ENCODE assay signal across 20 cellular contexts in genomic region chr7:23894891-23895569, GRCh38.
DNase-seq lines count a peak whose midpoint lies in the region; ATAC-seq and TF ChIP-seq lines count a peak whose summit lies in the region.
"Had no signal": no experiment of that assay in that cellular context is flagged by ENCODE, and none has a peak within 500 bp of the region (broad histone marks: within the 10 kb centered on the region; RNA-seq: fewer than 3 reads in every experiment).

No MANE protein-coding gene starts in this region.

- no peaks in the 10 kb centered on the region for H4K20me1 ChIP-seq in KMS-11 (ENCODE audit: insufficient read depth)

- no peaks in the 10 kb centered on the region for H3K27me3 ChIP-seq in KMS-11 (ENCODE audit: insufficient read depth, low read depth)
- no peaks in the 10 kb centered on the region for H3K27me3 ChIP-seq in WERI-Rb-1 (ENCODE audit: insufficient read depth, low read depth, severe bottlenecking)
- H3K27me3 ChIP-seq: adrenal gland, SJCRH30 had no signal

- H3K27me3 Mint-ChIP-seq in activated CD4-positive, alpha-beta T cell treated with anti-CD3 and anti-CD28 coated beads for 36 hours, result peaks cover 17% of the 10 kb centered on the region
- H3K27me3 Mint-ChIP-seq in activated T-helper 17 cell treated with anti-CD3 and anti-CD28 coated beads, Interleukin-2, amount 50 U/mL, for 72 hours, result peaks cover 5% of the 10 kb centered on the region
- H3K27me3 Mint-ChIP-seq in osteocyte (ENCODE audit: unreplicated experiment), result no peaks in the 10 kb centered on the region
- H3K27me3 Mint-ChIP-seq in glutamatergic neuron (ENCODE audit: unreplicated experiment), result no peaks in the 10 kb centered on the region
- H3K27me3 Mint-ChIP-seq: type B pancreatic cell had no signal

- H3K36me3 ChIP-seq in KMS-11 (ENCODE audit: insufficient read depth), result no peaks in the 10 kb centered on the region
- H3K36me3 ChIP-seq in WERI-Rb-1, result no peaks in the 10 kb centered on the region
- H3K36me3 ChIP-seq: adrenal gland, SJCRH30 had no signal

- H3K4me1 Mint-ChIP-seq in activated CD4-positive, alpha-beta T cell treated with anti-CD3 and anti-CD28 coated beads for 36 hours, result peaks cover 30% of the 10 kb centered on the region
- H3K4me1 Mint-ChIP-seq in activated T-helper 17 cell treated with anti-CD3 and anti-CD28 coated beads, Interleukin-2, amount 50 U/mL, for 72 hours, result peaks cover 24% of the 10 kb centered on the region
- peaks cover 38% of the 10 kb centered on the region for H3K4me1 Mint-ChIP-seq in osteocyte (ENCODE audit: unreplicated experiment)
- peaks cover 9% of the 10 kb centered on the region for H3K4me1 Mint-ChIP-seq in glutamatergic neuron (ENCODE audit: low read depth, unreplicated experiment)

- CTCF ChIA-PET in activated CD4-positive, alpha-beta T cell treated with anti-CD3 and anti-CD28 coated beads for 36 hours (lab: Charles Lee), result interaction anchor here (0.5 kb wide), 1 partner anchor 978 kb away, joined by 3 read pairs; no protein-coding TSS in a partner anchor

- peaks cover 38% of the 10 kb centered on the region for H3K4me1 ChIP-seq in KMS-11 (ENCODE audit: low read depth, poor library complexity, severe bottlenecking)
- H3K4me1 ChIP-seq: adrenal gland, SJCRH30 had no signal

- no peaks in the 10 kb centered on the region for H3K9me3 Mint-ChIP-seq in activated CD4-positive, alpha-beta T cell treated with anti-CD3 and anti-CD28 coated beads for 36 hours (ENCODE audit: low read depth)
- H3K9me3 Mint-ChIP-seq in activated T-helper 17 cell treated with anti-CD3 and anti-CD28 coated beads, Interleukin-2, amount 50 U/mL, for 72 hours, result peaks cover 3% of the 10 kb centered on the region
- H3K9me3 Mint-ChIP-seq in osteocyte (ENCODE audit: unreplicated experiment), result no peaks in the 10 kb centered on the region
- no peaks in the 10 kb centered on the region for H3K9me3 Mint-ChIP-seq in glutamatergic neuron (ENCODE audit: unreplicated experiment)
- H3K9me3 Mint-ChIP-seq: dendritic cell treated with granulocyte-macrophage colony-stimulating factor and Interleukin-4, amounts not matched to agents 40 ng/mL and 50 ng/mL, for 4 days; type B pancreatic cell had no signal

- peak; percentile 27 for DNase-seq in activated CD4-positive, alpha-beta T cell treated with anti-CD3 and anti-CD28 coated beads for 36 hours
- no peak for DNase-seq in activated CD4-positive, alpha-beta T cell treated with anti-CD3 and anti-CD28 coated beads for 1 hour
- no peak for DNase-seq in osteocyte (ENCODE audit: extremely low spot score, unreplicated experiment)
- DNase-seq in WERI-Rb-1, result no peak
- no peak for DNase-seq in glutamatergic neuron
- DNase-seq: 8988T, activated B cell treated with CpG ODN at 0.5 μM for 24 hours, adrenal gland, C1 segment of cervical spinal cord, NCI-H1436 treated with DMSO at 0.1 percent for 48 hours, NCI-H526 treated with DMSO at 0.1 percent for 48 hours, occipital lobe, right cardiac atrium had no signal

- H3K9me3 ChIP-seq in WERI-Rb-1 (ENCODE audit: severe bottlenecking), result no peaks in the 10 kb centered on the region
- H3K9me3 ChIP-seq: adrenal gland had no signal

- H3K27ac ChIP-seq in KMS-11 (peak overlapping the region; percentile 39), WERI-Rb-1 (no peak overlapping the region)
- H3K27ac ChIP-seq: adrenal gland, SJCRH30 had no signal

- no peaks in the 10 kb centered on the region for H3K36me3 Mint-ChIP-seq in activated CD4-positive, alpha-beta T cell treated with anti-CD3 and anti-CD28 coated beads for 36 hours (ENCODE audit: low read depth)
- no peaks in the 10 kb centered on the region for H3K36me3 Mint-ChIP-seq in activated T-helper 17 cell treated with anti-CD3 and anti-CD28 coated beads, Interleukin-2, amount 50 U/mL, for 72 hours (ENCODE audit: low read depth)
- H3K36me3 Mint-ChIP-seq in osteocyte (ENCODE audit: unreplicated experiment), result no peaks in the 10 kb centered on the region
- H3K36me3 Mint-ChIP-seq in glutamatergic neuron (ENCODE audit: unreplicated experiment), result no peaks in the 10 kb centered on the region
- H3K36me3 Mint-ChIP-seq: type B pancreatic cell had no signal

- TF ChIP-seq CTCF in KMS-11 (conservative IDR thresholded peaks at IDR 0.05; ENCODE audit: low read depth, low read length) (no peak), osteocyte (IDR thresholded peaks at IDR 0.05) (no peak), WERI-Rb-1 (IDR thresholded peaks at IDR 0.05; ENCODE audit: low read depth, low read length) (no peak), glutamatergic neuron (IDR thresholded peaks at IDR 0.05; ENCODE audit: partially characterized antibody, unreplicated experiment) (no peak)

- H3K4me3 Mint-ChIP-seq in activated CD4-positive, alpha-beta T cell treated with anti-CD3 and anti-CD28 coated beads for 36 hours, result no peak overlapping the region
- H3K4me3 Mint-ChIP-seq in activated T-helper 17 cell treated with anti-CD3 and anti-CD28 coated beads, Interleukin-2, amount 50 U/mL, for 72 hours, result peak overlapping the region; percentile 35
- H3K4me3 Mint-ChIP-seq in osteocyte (ENCODE audit: unreplicated experiment), result no peak overlapping the region
- no peak overlapping the region for H3K4me3 Mint-ChIP-seq in glutamatergic neuron (ENCODE audit: unreplicated experiment)
- H3K4me3 Mint-ChIP-seq: activated B cell treated with CpG ODN at 0.5 μM for 24 hours; dendritic cell treated with granulocyte-macrophage colony-stimulating factor and Interleukin-4, amounts not matched to agents 40 ng/mL and 50 ng/mL, for 4 days; type B pancreatic cell had no signal

- intact Hi-C loops in activated CD4-positive, alpha-beta T cell treated with anti-CD3 and anti-CD28 coated beads for 36 hours (cut with DNase I, micrococcal nuclease), result loop anchor here (1.0 to 10.0 kb wide), 2 partner anchors 300 kb away; partner anchors contain the start of gene CCDC126 (in 1 of the 2)

- H3K79me2 ChIP-seq in KMS-11 (ENCODE audit: insufficient read depth, low read depth), result no peaks in the 10 kb centered on the region

- ATAC-seq in activated CD4-positive, alpha-beta T cell treated with anti-CD3 and anti-CD28 coated beads for 36 hours, result peak; percentile 18
- ATAC-seq in activated T-helper 17 cell treated with anti-CD3 and anti-CD28 coated beads, Interleukin-2, amount 50 U/mL, for 72 hours (replicated peaks), result peak; percentile 43
- no peak for ATAC-seq in GM18907 (IDR thresholded peaks at IDR 0.05; ENCODE audit: unreplicated experiment)
- ATAC-seq: HCT116 had no signal

- H3K9ac ChIP-seq in KMS-11, result no peak overlapping the region

- H3K4me3 ChIP-seq in KMS-11 (IDR thresholded peaks at IDR 0.05; ENCODE audit: insufficient read depth, low read depth, low read length) (no peak overlapping the region), WERI-Rb-1 (ENCODE audit: low read depth, low read length) (no peak overlapping the region)
- H3K4me3 ChIP-seq: adrenal gland, SJCRH30 had no signal

- POLR2A ChIA-PET in activated CD4-positive, alpha-beta T cell treated with anti-CD3 and anti-CD28 coated beads for 36 hours (lab: Charles Lee), result no interaction called here

- H3K4me2 ChIP-seq in KMS-11, result peak overlapping the region; percentile 98

- peak overlapping the region; percentile 18 for H3K27ac Mint-ChIP-seq in activated CD4-positive, alpha-beta T cell treated with anti-CD3 and anti-CD28 coated beads for 36 hours
- H3K27ac Mint-ChIP-seq in activated T-helper 17 cell treated with anti-CD3 and anti-CD28 coated beads, Interleukin-2, amount 50 U/mL, for 72 hours, result peak overlapping the region; percentile 77
- H3K27ac Mint-ChIP-seq in osteocyte (ENCODE audit: unreplicated experiment) (peak overlapping the region; percentile 37), glutamatergic neuron (ENCODE audit: unreplicated experiment) (no peak overlapping the region)
- H3K27ac Mint-ChIP-seq: activated B cell treated with CpG ODN at 0.5 μM for 24 hours; dendritic cell treated with granulocyte-macrophage colony-stimulating factor and Interleukin-4, amounts not matched to agents 40 ng/mL and 50 ng/mL, for 4 days; type B pancreatic cell had no signal

- no peak overlapping the region; the same call in 1 of the 2 replicates for H2AFZ ChIP-seq in KMS-11 (ENCODE audit: low read depth)
